In the genomic region with DNA sequence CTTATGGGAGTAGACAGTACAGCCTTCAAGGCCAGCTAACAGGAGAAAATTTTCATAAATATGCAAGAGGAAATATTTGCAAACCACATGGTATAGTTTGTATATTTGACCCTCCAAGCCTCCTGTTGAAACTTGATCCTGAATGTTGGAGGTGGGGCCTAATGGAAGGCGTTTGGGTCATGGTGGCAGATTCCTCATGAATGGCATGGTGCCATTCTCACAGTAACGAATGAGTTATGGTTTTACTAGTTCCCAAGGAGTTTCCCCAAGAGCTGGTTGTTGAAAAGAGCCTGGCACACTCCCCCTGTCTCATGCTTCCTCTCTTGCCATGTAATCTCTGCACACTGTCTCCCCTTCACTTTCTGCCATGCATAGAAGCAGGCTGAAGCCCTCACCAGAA, we compare ENCODE assay signal across 16 cellular contexts. TPM values are rescaled to one million over a fixed set of nuclear protein-coding genes. Genes with fewer than 3 reads are reported as not detected.
DNase-seq lines count a peak whose midpoint lies in the region; TF ChIP-seq lines count a peak whose summit lies in the region.
"Had no signal": no experiment of that assay in that cellular context is flagged by ENCODE, and none has a peak within 500 bp of the region (broad histone marks: within the 10 kb centered on the region; RNA-seq: fewer than 3 reads in every experiment).

No MANE protein-coding gene starts in this region.

- H4K20me1 ChIP-seq in PC-9 (ENCODE audit: insufficient read depth), result peaks cover under 1% of the 10 kb centered on the region; the same call in 1 of the 2 replicates

- intact Hi-C loops in PC-9 (cut with micrococcal nuclease; ENCODE audit: unreplicated experiment), result no loop called here

- H3K9me3 ChIP-seq in HEK293 (ENCODE audit: control insufficient read depth, insufficient read depth, low read depth, low read length), result no peaks in the 10 kb centered on the region
- H3K9me3 ChIP-seq in PC-9 (ENCODE audit: insufficient read depth, low read depth), result no peaks in the 10 kb centered on the region

- no peaks in the 10 kb centered on the region for H3K27me3 Mint-ChIP-seq in osteocyte (ENCODE audit: unreplicated experiment)

- no TSS peak for BruUV-seq in PC-9 (replicated peaks; lab: Mats Ljungman, UMichigan)

- CTCF ChIA-PET in AG04449 (lab: Yijun Ruan, JAX) (interaction anchor here (1.2 kb wide), 1 partner anchor 70 kb away, joined by 4 read pairs; no protein-coding TSS in a partner anchor), HEK293 (lab: Yijun Ruan, JAX) (interaction anchor here (0.6 to 0.9 kb wide), 2 partner anchors 17 to 18 kb away, joined by 3 read pairs; no protein-coding TSS in a partner anchor), PC-9 (lab: Charles Lee) (interaction anchor here (1.3 kb wide), 1 partner anchor 71 kb away, joined by 3 read pairs; no protein-coding TSS in a partner anchor)

- H3K4me3 Mint-ChIP-seq in osteocyte (ENCODE audit: unreplicated experiment), result no peak overlapping the region
- H3K4me3 Mint-ChIP-seq: activated CD4-positive, alpha-beta T cell treated with anti-CD3 and anti-CD28 coated beads for 36 hours; activated T-helper 1 cell treated with anti-CD3 and anti-CD28 coated beads, Interleukin-12 subunit alpha, Interleukin-12 subunit beta, Interleukin-2, Interleukin-4 antibody, amounts not matched to agents 30 ng/mL and 10 ng/mL and 1 ng/mL, durations not matched to agents 14 hours and 24 hours and 36 hours; T-helper 1 cell treated with Interleukin-12 subunit alpha and Interleukin-12 subunit beta and Interleukin-4 antibody, amounts not matched to agents 30 μg/mL and 1 μg/mL, for 36 hours had no signal

- H3K36me3 ChIP-seq in HEK293 (ENCODE audit: control insufficient read depth in 2 of 2, insufficient read depth in 1 of 2, low read length in 2 of 2) (peaks cover 2 to 3% of the 10 kb centered on the region in 2 experiments; a peak in 2 of 3 replicates), PC-9 (ENCODE audit: low read depth) (peaks cover 6% of the 10 kb centered on the region; the same call in 1 of the 2 replicates)

- H3F3A ChIP-seq in PC-9 (ENCODE audit: insufficient read depth, low read depth), result peaks cover 18% of the 10 kb centered on the region; the same call in 1 of the 2 replicates

- peaks cover 9% of the 10 kb centered on the region; the same call in 1 of the 2 replicates for H3K4me1 ChIP-seq in HEK293 (ENCODE audit: control insufficient read depth, insufficient read depth, low read length)
- H3K4me1 ChIP-seq in PC-9 (replicated peaks; ENCODE audit: insufficient read depth), result peaks cover 15% of the 10 kb centered on the region

- H3K27ac ChIP-seq in HEK293 (ENCODE audit: extremely low read depth, low read depth, low read length), result no peak overlapping the region; the same call in 1 of the 2 replicates
- no peak overlapping the region for H3K27ac ChIP-seq in PC-9

- peak; percentile 49 for DNase-seq in AG04449 (ENCODE audit: low read depth, low spot score)
- DNase-seq in PC-9, result peak; percentile 43 to 50
- DNase-seq in fibroblast of peridontal ligament (ENCODE audit: extremely low read depth), result peak; percentile 77
- DNase-seq in activated CD4-positive, CD25-positive, alpha-beta regulatory T cell (lab: John Stamatoyannopoulos, UW), result no peak
- DNase-seq in islet precursor cell, result no peak
- DNase-seq in osteocyte (ENCODE audit: extremely low spot score, unreplicated experiment), result no peak
- no peak for DNase-seq in HK-2 (ENCODE audit: unreplicated experiment)
- DNase-seq: activated CD4-positive, alpha-beta T cell treated with anti-CD3 and anti-CD28 coated beads for 36 hours; AML-193; anterior cingulate cortex; DMS153; NCI-H2081 treated with DMSO at 0.1 percent for 48 hours; stimulated activated CD4-positive, alpha-beta T cell treated with anti-CD3 and anti-CD28 coated beads, Interleukin-2, amount 100 ng/mL, for 48 hours had no signal

- peaks cover 13% of the 10 kb centered on the region for H3K79me2 ChIP-seq in PC-9 (ENCODE audit: low read depth)

- no peak for TF ChIP-seq CTCF in AG04449 (IDR thresholded peaks at IDR 0.05; ENCODE audit: insufficient read depth, low read length, missing control alignments)
- TF ChIP-seq CTCF in HEK293 (tag by site-specific recombination; IDR thresholded peaks at IDR 0.05), result no peak
- TF ChIP-seq CTCF in PC-9 (conservative IDR thresholded peaks at IDR 0.05), result no peak
- TF ChIP-seq CTCF in osteocyte (IDR thresholded peaks at IDR 0.05), result no peak

- POLR2A ChIA-PET in AG04449 (lab: Yijun Ruan, JAX), result no interaction called here
- POLR2A ChIA-PET in HEK293 (lab: Yijun Ruan, JAX), result interaction anchor here (1.0 kb wide), 1 partner anchor 20 kb away, joined by 8 read pairs; no protein-coding TSS in a partner anchor
- POLR2A ChIA-PET in PC-9 (lab: Charles Lee; ENCODE audit: unreplicated experiment), result interaction anchor here (0.6 to 0.7 kb wide), 2 partner anchors 9 to 44 kb away, joined by 3 to 4 read pairs; no protein-coding TSS in a partner anchor

- H3K4me3 ChIP-seq in AG04449 (ENCODE audit: low read depth, low read length), result no peak overlapping the region
- no peak overlapping the region for H3K4me3 ChIP-seq in HEK293 (ENCODE audit: low read depth, low read length)
- no peak overlapping the region for H3K4me3 ChIP-seq in PC-9

- H3K9me2 ChIP-seq in PC-9 (ENCODE audit: insufficient read depth), result no peaks in the 10 kb centered on the region

- no peaks in the 10 kb centered on the region for H3K36me3 Mint-ChIP-seq in osteocyte (ENCODE audit: unreplicated experiment)

- no peak overlapping the region for H3K27ac Mint-ChIP-seq in osteocyte (ENCODE audit: unreplicated experiment)
- H3K27ac Mint-ChIP-seq: activated CD4-positive, alpha-beta T cell treated with anti-CD3 and anti-CD28 coated beads for 36 hours; activated T-helper 1 cell treated with anti-CD3 and anti-CD28 coated beads, Interleukin-12 subunit alpha, Interleukin-12 subunit beta, Interleukin-2, Interleukin-4 antibody, amounts not matched to agents 30 ng/mL and 10 ng/mL and 1 ng/mL, durations not matched to agents 14 hours and 24 hours and 36 hours; T-helper 1 cell treated with Interleukin-12 subunit alpha and Interleukin-12 subunit beta and Interleukin-4 antibody, amounts not matched to agents 30 μg/mL and 1 μg/mL, for 36 hours had no signal

- H3K27me3 ChIP-seq in PC-9 (ENCODE audit: insufficient read depth, low read depth), result no peaks in the 10 kb centered on the region

- no peak overlapping the region for H3K4me2 ChIP-seq in PC-9

- no peak overlapping the region for H2AFZ ChIP-seq in PC-9

- peaks cover 24% of the 10 kb centered on the region for H3K4me1 Mint-ChIP-seq in osteocyte (ENCODE audit: unreplicated experiment)

- H3K9me3 Mint-ChIP-seq in osteocyte (ENCODE audit: unreplicated experiment), result no peaks in the 10 kb centered on the region
- H3K9me3 Mint-ChIP-seq: activated T-helper 1 cell treated with anti-CD3 and anti-CD28 coated beads, Interleukin-12 subunit alpha, Interleukin-12 subunit beta, Interleukin-2, Interleukin-4 antibody, amounts not matched to agents 30 ng/mL and 10 ng/mL and 1 ng/mL, durations not matched to agents 14 hours and 24 hours and 36 hours; T-helper 1 cell treated with Interleukin-12 subunit alpha and Interleukin-12 subunit beta and Interleukin-4 antibody, amounts not matched to agents 30 μg/mL and 1 μg/mL, for 36 hours had no signal

TF ChIP-seq in HEK293, 187 proteins besides CTCF, POLR2A, EP300 and RAD21:
- TF ChIP-seq YY1 (tag by site-specific recombination; IDR thresholded peaks at IDR 0.05) (peak; percentile 26; the same call in 1 of the 2 replicates), ZNF202 (tag by site-specific recombination; IDR thresholded peaks at IDR 0.05; ENCODE audit: borderline replicate concordance) (no peak), KLF10 (tag by site-specific recombination; IDR thresholded peaks at IDR 0.05) (no peak), PRDM1 (tag by site-specific recombination; IDR thresholded peaks at IDR 0.05) (0 out of 2 replicates have a peak, but pooled peaks have one; percentile 9), MZF1 (tag by site-specific recombination; IDR thresholded peaks at IDR 0.05; ENCODE audit: borderline replicate concordance) (no peak), ZNF335 (tag by site-specific recombination; conservative IDR thresholded peaks at IDR 0.05) (peak; percentile 41), PRDM10 (tag by site-specific recombination; IDR thresholded peaks at IDR 0.05) (0 out of 2 replicates have a peak, but pooled peaks have one; percentile 23), ZNF341 (tag by site-specific recombination; IDR thresholded peaks at IDR 0.05; ENCODE audit: low read depth) (peak; percentile 73)

RNA-seq across cellular contexts. Expression of gene PAIP1, which starts 3.3 kb away (rescaled TPM):
- total RNA-seq in PC-9 (2021), result 183 and 191 TPM in 2 replicates
- total RNA-seq in osteocyte, result 104 and 105 TPM in 2 replicates

RNA-seq across cellular contexts. Expression of gene NNT, which starts 42.9 kb away (rescaled TPM):
- total RNA-seq in PC-9 (2021) (92.6 and 112 TPM in 2 replicates), osteocyte (107 and 108 TPM in 2 replicates)

RNA-seq across cellular contexts. Expression of gene C5orf34, which starts 45.2 kb away (rescaled TPM):
- total RNA-seq in PC-9 (2021), result 16.0 and 22.6 TPM in 2 replicates
- total RNA-seq in osteocyte, result 1.5 and 1.7 TPM in 2 replicates

Comparison
In these comparisons a context has a peak if more than half of its experiments do, and no peak if none do; other contexts are left out.
1. DNase-seq: peak in AG04449 (single experiment), PC-9 (2 of 2) and fibroblast of peridontal ligament (single experiment); none in activated CD4-positive, CD25-positive, alpha-beta regulatory T cell (0 of 4), islet precursor cell (single experiment), osteocyte (single experiment) and HK-2 (single experiment).